ENCODE assay signal across 20 cellular contexts in genomic region chr11:126385991-126386728, GRCh38. TPM values are rescaled to one million over a fixed set of nuclear protein-coding genes. Genes with fewer than 3 reads are reported as not detected.
DNase-seq lines count a peak whose midpoint lies in the region; ATAC-seq, FAIRE-seq and TF ChIP-seq lines count a peak whose summit lies in the region.
"Had no signal": no experiment of that assay in that cellular context is flagged by ENCODE, and none has a peak within 500 bp of the region (broad histone marks: within the 10 kb centered on the region; RNA-seq: fewer than 3 reads in every experiment).

No MANE protein-coding gene starts in this region.

- no peak overlapping the region for H2AFZ ChIP-seq in GM23248

- no TSS peak for BruUV-seq in A673 (replicated peaks; lab: Mats Ljungman, UMichigan)

- no peaks in the 10 kb centered on the region for H3K9me3 Mint-ChIP-seq in brain
- no peaks in the 10 kb centered on the region for H3K9me3 Mint-ChIP-seq in activated CD4-positive, alpha-beta memory T cell treated with anti-CD3 and anti-CD28 coated beads, Interleukin-2, amount 10 ng/mL, durations not matched to agents 7 days and 5 days
- H3K9me3 Mint-ChIP-seq: activated naive CD4-positive, alpha-beta T cell treated with anti-CD3 and anti-CD28 coated beads for 36 hours; HFFc6; nephron had no signal

- H3K27me3 ChIP-seq in GM23248 (replicated peaks; ENCODE audit: insufficient read depth) (no peaks in the 10 kb centered on the region), A673 (replicated peaks; ENCODE audit: insufficient read depth, low read depth, low read length, poor library complexity) (no peaks in the 10 kb centered on the region)
- H3K27me3 ChIP-seq: body of pancreas, sigmoid colon, tibial artery had no signal

- H3K4me1 ChIP-seq in GM23248 (ENCODE audit: insufficient read depth), result no peaks in the 10 kb centered on the region
- H3K4me1 ChIP-seq in A673 (ENCODE audit: insufficient read depth, low read length, poor library complexity, severe bottlenecking), result peaks cover 8% of the 10 kb centered on the region
- H3K4me1 ChIP-seq: body of pancreas had no signal

- H3K36me3 Mint-ChIP-seq in brain, result no peaks in the 10 kb centered on the region
- H3K36me3 Mint-ChIP-seq in activated CD4-positive, alpha-beta memory T cell treated with anti-CD3 and anti-CD28 coated beads, Interleukin-2, amount 10 ng/mL, durations not matched to agents 7 days and 5 days (ENCODE audit: low read depth), result no peaks in the 10 kb centered on the region

- no peak overlapping the region for H3K4me2 ChIP-seq in GM23248 (ENCODE audit: unreplicated experiment)

- no peaks in the 10 kb centered on the region for H3K27me3 Mint-ChIP-seq in brain
- no peaks in the 10 kb centered on the region for H3K27me3 Mint-ChIP-seq in activated CD4-positive, alpha-beta memory T cell treated with anti-CD3 and anti-CD28 coated beads, Interleukin-2, amount 10 ng/mL, durations not matched to agents 7 days and 5 days

- H3K4me3 ChIP-seq in GM23248, result no peak overlapping the region
- H3K4me3 ChIP-seq in A673 (ENCODE audit: low read depth, low read length, poor library complexity, severe bottlenecking), result no peak overlapping the region
- H3K4me3 ChIP-seq: body of pancreas, GM12878, sigmoid colon, tibial artery had no signal

- H3K9me3 ChIP-seq in GM23248 (ENCODE audit: low read depth) (no peaks in the 10 kb centered on the region), A673 (ENCODE audit: low read depth, low read length, poor library complexity, severe bottlenecking) (no peaks in the 10 kb centered on the region)
- H3K9me3 ChIP-seq: body of pancreas, Caco-2, sigmoid colon, tibial artery had no signal

- DNase-seq in GM12891 (ENCODE audit: insufficient read length, low spot score), result no peak
- DNase-seq in left lobe of liver (ENCODE audit: low spot score), result no peak
- peak; percentile 62 for DNase-seq in posterior vena cava (ENCODE audit: low spot score)
- no peak for DNase-seq in GM23248
- no peak for DNase-seq in activated CD4-positive, alpha-beta memory T cell treated with anti-CD3 and anti-CD28 coated beads, Interleukin-2, amount 10 ng/mL, durations not matched to agents 7 days and 5 days
- no peak for DNase-seq in DMS 273 treated with DMSO at 0.1 percent for 48 hours (lab: John Stamatoyannopoulos, UW)
- DNase-seq in A673 (ENCODE audit: low spot score), result no peak
- DNase-seq: activated naive CD4-positive, alpha-beta T cell treated with anti-CD3 and anti-CD28 coated beads for 36 hours; Caco-2; HFFc6; NCI-H1105; NCI-H2227 treated with DMSO at 0.1 percent for 48 hours; SIG-M5; sigmoid colon; stimulated activated CD4-positive, alpha-beta T cell treated with anti-CD3 and anti-CD28 coated beads, Interleukin-4, amount 100 ng/mL, for 24 hours had no signal

- no peaks in the 10 kb centered on the region for H3F3A ChIP-seq in GM23248 (ENCODE audit: insufficient read depth)

- no peak overlapping the region for H3K4me3 Mint-ChIP-seq in brain
- H3K4me3 Mint-ChIP-seq in activated CD4-positive, alpha-beta memory T cell treated with anti-CD3 and anti-CD28 coated beads, Interleukin-2, amount 10 ng/mL, durations not matched to agents 7 days and 5 days, result no peak overlapping the region
- H3K4me3 Mint-ChIP-seq: activated naive CD4-positive, alpha-beta T cell treated with anti-CD3 and anti-CD28 coated beads for 36 hours; HFFc6; nephron had no signal

- peaks cover 23% of the 10 kb centered on the region for H3K4me1 Mint-ChIP-seq in brain
- H3K4me1 Mint-ChIP-seq in activated CD4-positive, alpha-beta memory T cell treated with anti-CD3 and anti-CD28 coated beads, Interleukin-2, amount 10 ng/mL, durations not matched to agents 7 days and 5 days, result no peaks in the 10 kb centered on the region

- H3K79me2 ChIP-seq in GM23248 (ENCODE audit: insufficient read depth), result peaks cover 55% of the 10 kb centered on the region

- CTCF ChIA-PET in activated CD4-positive, alpha-beta memory T cell treated with anti-CD3 and anti-CD28 coated beads, Interleukin-2, amount 10 ng/mL, durations not matched to agents 7 days and 5 days (lab: Charles Lee), result no interaction called here
- CTCF ChIA-PET in A673 (lab: Charles Lee), result no interaction called here

- FAIRE-seq in GM12891 (lab: Jason Lieb, UNC), result peak; percentile 48

- 71 to 72% methylated on average over 8 of the region's 8 CpGs for WGBS in GM23248 (ENCODE audit: low coverage in 1 of 2, low lambda C conversion rate in 2 of 2, missing lambda C conversion rate in 2 of 2), 2 experiments

- H3K9ac ChIP-seq in GM23248, result no peak overlapping the region

- intact Hi-C loops in posterior vena cava (cut with DNase I), result no loop called here
- intact Hi-C loops in A673 (cut with micrococcal nuclease; ENCODE audit: unreplicated experiment), result no loop called here

- POLR2A ChIA-PET in activated CD4-positive, alpha-beta memory T cell treated with anti-CD3 and anti-CD28 coated beads, Interleukin-2, amount 10 ng/mL, durations not matched to agents 7 days and 5 days (lab: Charles Lee), result no interaction called here
- POLR2A ChIA-PET in A673 (lab: Charles Lee; ENCODE audit: low non-redundant PET), result interaction anchor here (0.7 kb wide), 1 partner anchor 26 kb away, joined by 5 read pairs; no protein-coding TSS in a partner anchor

- no peak for TF ChIP-seq POLR2A in GM12891 (IDR thresholded peaks at IDR 0.05; ENCODE audit: low read depth, low read length)

- no peak overlapping the region for H3K27ac ChIP-seq in GM23248
- H3K27ac ChIP-seq in A673 (ENCODE audit: low read depth, low read length, poor library complexity, severe bottlenecking), result no peak overlapping the region
- H3K27ac ChIP-seq: body of pancreas, tibial artery had no signal

- no peaks in the 10 kb centered on the region for H3K36me3 ChIP-seq in GM23248 (ENCODE audit: low read depth)
- no peaks in the 10 kb centered on the region for H3K36me3 ChIP-seq in A673 (ENCODE audit: insufficient read depth, low read length, poor library complexity, severe bottlenecking)
- H3K36me3 ChIP-seq: sigmoid colon, tibial artery had no signal

- ATAC-seq in left lobe of liver, result peak; percentile 54
- ATAC-seq: body of pancreas, GM12878 had no signal

- no peaks in the 10 kb centered on the region for H4K20me1 ChIP-seq in GM23248 (ENCODE audit: insufficient read depth)

- no peak for TF ChIP-seq CTCF in brain (conservative IDR thresholded peaks at IDR 0.05)
- no peak for TF ChIP-seq CTCF in A673 (conservative IDR thresholded peaks at IDR 0.05; ENCODE audit: low read depth, low read length)

- H3K9me2 ChIP-seq in GM23248 (ENCODE audit: insufficient read depth), result no peaks in the 10 kb centered on the region

- in situ Hi-C loops in GM23248 (cut with MboI), result no loop called here

- peak overlapping the region in 3 of 5 experiments; percentile 34 to 80 (median 43) for H3K27ac Mint-ChIP-seq in brain
- no peak overlapping the region for H3K27ac Mint-ChIP-seq in activated CD4-positive, alpha-beta memory T cell treated with anti-CD3 and anti-CD28 coated beads, Interleukin-2, amount 10 ng/mL, durations not matched to agents 7 days and 5 days
- H3K27ac Mint-ChIP-seq: activated naive CD4-positive, alpha-beta T cell treated with anti-CD3 and anti-CD28 coated beads for 36 hours; HFFc6; nephron had no signal

TF ChIP-seq in GM12891, 5 proteins besides CTCF, POLR2A, EP300 and RAD21:
- TF ChIP-seq PAX5 (IDR thresholded peaks at IDR 0.05; ENCODE audit: insufficient read depth, low read length, severe bottlenecking) (no peak), POLR2AphosphoS5 (IDR thresholded peaks at IDR 0.05; ENCODE audit: low read depth, low read length) (no peak), POU2F2 (IDR thresholded peaks at IDR 0.05; ENCODE audit: low read depth, low read length) (no peak), TAF1 (IDR thresholded peaks at IDR 0.05; ENCODE audit: low read depth, low read length) (no peak), SPI1 (IDR thresholded peaks at IDR 0.05; ENCODE audit: low read depth, low read length) (no peak)
TF ChIP-seq in GM12891: peak in this region for 0.

RNA-seq across cellular contexts. Expression of gene ST3GAL4, which starts 30.7 kb away (rescaled TPM):
- polyA plus RNA-seq in GM12891 (2012; ENCODE audit: low read depth, missing spikeins), result 3.5 TPM
- polyA plus RNA-seq in brain (ENCODE audit: insufficient read depth, low read depth, low replicate concordance) (43.9 TPM), GM23248 (2016; fragmentation: Nextera tagmentation; extraction: Ambion mirVana) (27.3 and 30.5 TPM in 2 replicates)
- total RNA-seq in left lobe of liver (7.3 TPM), posterior vena cava (10 to 100 TPM; 36.8 to 44.6 TPM), A673 (2021) (26.4 and 29.9 TPM in 2 replicates)
- total RNA-seq in GM23248 (2014; rRNA removed; shearing (Covaris generic)), result 26.7 and 53.3 TPM in 2 replicates
- 1 to 10 TPM; 7.4 to 8.5 TPM for total RNA-seq in activated CD4-positive, alpha-beta memory T cell treated with anti-CD3 and anti-CD28 coated beads, Interleukin-2, amount 10 ng/mL, durations not matched to agents 7 days and 5 days
